8 cellular contexts compared by ENCODE assay signal in genomic region chr10:38093816-38094157, GRCh38. TPM values are rescaled to one million over a fixed set of nuclear protein-coding genes. Genes with fewer than 3 reads are reported as not detected.
A peak's percentile ranks its signal among the peaks of the same experiment; 100 is the strongest.
DNase-seq lines count a peak whose midpoint lies in the region; ATAC-seq, FAIRE-seq and TF ChIP-seq lines count a peak whose summit lies in the region.

No MANE protein-coding gene starts in this region.

- H3K79me2 ChIP-seq in OCI-LY3 (ENCODE audit: low read length), result peaks cover 14% of the 10 kb centered on the region

- H3K9me3 ChIP-seq in HEK293 (ENCODE audit: control insufficient read depth, insufficient read depth, low read depth, low read length) (no peaks in the 10 kb centered on the region), OCI-LY3 (ENCODE audit: insufficient read depth, low read length) (no peaks in the 10 kb centered on the region), pancreas (no peaks in the 10 kb centered on the region)

- H3K4me2 ChIP-seq in OCI-LY3 (ENCODE audit: low read length), result peak overlapping the region; percentile 85

- H3K36me3 ChIP-seq in HEK293 (ENCODE audit: control insufficient read depth in 2 of 2, insufficient read depth in 1 of 2, low read length in 2 of 2) (peaks cover 22 to 36% of the 10 kb centered on the region in 2 experiments), OCI-LY3 (replicated peaks; ENCODE audit: low read depth, low read length) (peaks cover 13% of the 10 kb centered on the region), pancreas (peaks cover 0 to 13% (median 7%) of the 10 kb centered on the region in 3 donors)

- H3K27me3 ChIP-seq in OCI-LY3 (ENCODE audit: low read depth, low read length), result no peaks in the 10 kb centered on the region
- H3K27me3 ChIP-seq in pancreas, result no peaks in the 10 kb centered on the region

- H3K4me3 ChIP-seq in HEK293 (ENCODE audit: low read depth, low read length), result peak overlapping the region; percentile 72
- peak overlapping the region; percentile 91 for H3K4me3 ChIP-seq in OCI-LY3 (ENCODE audit: low read length)
- peak overlapping the region; percentile 51 to 87 (median 80) for H3K4me3 ChIP-seq in pancreas

- peak overlapping the region; percentile 95 for H2AFZ ChIP-seq in OCI-LY3 (ENCODE audit: low read depth, low read length)

- H4K20me1 ChIP-seq in OCI-LY3 (ENCODE audit: insufficient read depth, low read length), result no peaks in the 10 kb centered on the region

- intact Hi-C loops in pancreas (cut with DNase I), result no loop called here

- POLR2A ChIA-PET in HEK293 (lab: Yijun Ruan, JAX), result interaction anchor here (1.2 kb wide), 1 partner anchor 117 kb away, joined by 5 read pairs; no protein-coding TSS in a partner anchor

- no peak for FAIRE-seq in pancreas (lab: Jason Lieb, UNC)

- 5% methylated on average over 16 of the region's 16 CpGs for WGBS in pancreas, 2 donors

- CTCF ChIA-PET in HEK293 (lab: Yijun Ruan, JAX), result no interaction called here

- ATAC-seq in GM18498 (IDR thresholded peaks at IDR 0.05; ENCODE audit: unreplicated experiment), result peak; percentile 22
- ATAC-seq in esophagus mucosa, result peak; percentile 13
- peak; percentile 33 to 45 (median 42) for ATAC-seq in pancreas
- ATAC-seq in GM18868 (IDR thresholded peaks at IDR 0.05; ENCODE audit: unreplicated experiment), result no peak

- H3K27ac ChIP-seq in HEK293 (ENCODE audit: extremely low read depth, low read depth, low read length), result no peak overlapping the region
- no peak overlapping the region for H3K27ac ChIP-seq in OCI-LY3 (ENCODE audit: low read length)
- H3K27ac ChIP-seq in pancreas, result peak overlapping the region in 2 of 4 donors; percentile 82 to 90

- no peaks in the 10 kb centered on the region; the same call in 1 of the 2 replicates for H3K4me1 ChIP-seq in HEK293 (ENCODE audit: control insufficient read depth, insufficient read depth, low read length)
- H3K4me1 ChIP-seq in OCI-LY3 (ENCODE audit: low read length), result peaks cover 7% of the 10 kb centered on the region; the same call in 1 of the 2 replicates
- H3K4me1 ChIP-seq in pancreas, result peaks cover 0 to 3% (median 3%) of the 10 kb centered on the region in 3 donors

- no peak for TF ChIP-seq CTCF in HEK293 (tag by site-specific recombination; IDR thresholded peaks at IDR 0.05)
- TF ChIP-seq CTCF in OCI-LY3 (IDR thresholded peaks at IDR 0.05; ENCODE audit: low read depth, low read length), result no peak
- TF ChIP-seq CTCF in pancreas (IDR thresholded peaks at IDR 0.05), result no peak

- peak overlapping the region; percentile 50 for H3K9ac ChIP-seq in OCI-LY3 (ENCODE audit: low read length)

- peak in 2 of 6 donors; percentile 19 to 57 for DNase-seq in pancreas
- no peak for DNase-seq in NCI-H2107 treated with DMSO at 0.1 percent for 48 hours (lab: John Stamatoyannopoulos, UW; ENCODE audit: unreplicated experiment)
- no peak for DNase-seq in stimulated activated CD4-positive, alpha-beta T cell treated with anti-CD3 and anti-CD28 coated beads, Interleukin-1b, Interleukin-23, amount 100 ng/mL, for 48 hours

TF ChIP-seq in HEK293, 187 proteins besides CTCF, POLR2A, EP300 and RAD21:
- TF ChIP-seq PRDM6 (tag by site-specific recombination; IDR thresholded peaks at IDR 0.05), result no peak
- TF ChIP-seq KLF1 (tag by site-specific recombination; IDR thresholded peaks at IDR 0.05), result no peak

RNA-seq across cellular contexts. Expression of gene ZNF37A, which starts 0.3 kb away (rescaled TPM):
- total RNA-seq in esophagus mucosa (5.6 TPM), pancreas (10 to 100 TPM; 10.2 to 16.7 (median 11.5) TPM)
- polyA plus RNA-seq in pancreas, result 1 to 10 TPM; 7.7 to 9.3 TPM
